ENCODE assay signal across 1 cellular context in the genomic region with DNA sequence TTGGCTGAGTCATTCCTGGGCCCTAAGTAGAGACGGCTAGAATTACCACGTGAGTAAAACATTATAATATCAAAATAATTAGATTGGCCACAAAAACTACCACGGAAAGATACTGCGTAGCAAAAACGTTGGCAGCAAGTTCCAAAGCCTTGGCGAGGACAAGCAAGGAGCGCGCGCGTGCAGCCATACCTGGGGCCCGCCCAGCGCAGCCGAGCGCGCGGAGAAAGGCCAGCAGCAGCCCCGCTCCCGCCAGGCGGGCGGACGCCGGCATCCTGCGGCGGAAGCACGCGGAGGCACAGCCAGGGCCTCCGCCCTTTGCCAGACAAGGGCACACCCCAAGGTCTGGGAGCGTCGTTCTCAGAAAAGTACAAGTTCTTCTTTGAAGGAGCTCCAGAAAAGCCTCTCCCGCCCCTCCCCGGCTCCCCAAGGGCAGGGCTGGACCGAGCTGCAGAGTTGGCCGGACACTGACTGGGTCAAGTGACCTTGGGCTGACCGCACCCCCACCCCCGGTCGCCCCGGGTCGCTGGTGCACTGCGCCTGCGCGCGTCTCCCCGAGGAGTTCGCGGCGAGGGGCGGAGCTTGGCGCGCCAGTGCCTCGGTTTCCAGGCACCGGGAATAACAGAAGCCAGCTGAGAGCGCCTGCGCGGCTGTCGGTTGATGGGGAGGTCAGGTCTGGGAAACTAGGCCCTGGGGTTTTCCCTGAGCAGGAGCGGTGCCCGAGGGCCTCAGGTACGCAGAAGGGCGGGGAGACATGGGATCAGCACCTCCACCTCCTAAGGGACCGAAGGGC.
A peak's percentile ranks its signal among the peaks of the same experiment; 100 is the strongest.
TF ChIP-seq lines count a peak whose summit lies in the region.

A gene with protein sequence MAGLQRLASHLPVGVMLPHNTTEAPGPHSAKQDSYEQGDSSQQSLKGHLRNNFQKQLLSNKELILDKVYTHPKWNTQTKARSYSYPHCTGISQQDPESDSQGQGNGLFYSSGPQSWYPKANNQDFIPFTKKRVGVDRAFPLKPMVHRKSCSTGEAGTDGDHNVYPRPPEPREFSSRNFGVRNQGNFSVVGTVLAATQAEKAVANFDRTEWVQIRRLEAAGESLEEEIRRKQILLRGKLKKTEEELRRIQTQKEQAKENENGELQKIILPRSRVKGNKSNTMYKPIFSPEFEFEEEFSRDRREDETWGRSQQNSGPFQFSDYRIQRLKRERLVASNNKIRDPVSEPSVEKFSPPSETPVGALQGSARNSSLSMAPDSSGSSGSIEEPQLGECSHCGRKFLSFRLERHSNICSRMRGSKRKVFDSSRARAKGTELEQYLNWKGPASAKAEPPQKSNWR (plus strand): TSS at position 621 of the 790 bp plus-strand sequence. CDS start 933 bp downstream, outside the sequence.

TF ChIP-seq in K562, 482 proteins besides CTCF, POLR2A, EP300 and RAD21 (continued from another document and continues in another):
- TF ChIP-seq CTCFL (IDR thresholded peaks at IDR 0.05; ENCODE audit: borderline replicate concordance, insufficient read depth, low read depth, low read length, poor library complexity, severe bottlenecking) (no peak), SRSF9 (IDR thresholded peaks at IDR 0.05; ENCODE audit: borderline replicate concordance, low read depth, low read length) (no peak), PREB (CRISPR knock-in tag; IDR thresholded peaks at IDR 0.05) (no peak), ZNF77 (CRISPR knock-in tag; IDR thresholded peaks at IDR 0.05) (no peak), CGGBP1 (CRISPR knock-in tag; IDR thresholded peaks at IDR 0.05) (no peak), HIVEP1 (CRISPR knock-in tag; IDR thresholded peaks at IDR 0.05) (no peak), POLR3A (IDR thresholded peaks at IDR 0.05; ENCODE audit: borderline replicate concordance, extremely low read depth, insufficient read depth, insufficient read length) (no peak), ZNF316 (IDR thresholded peaks at IDR 0.05) (peak; percentile 91), CBX5 (IDR thresholded peaks at IDR 0.05; ENCODE audit: borderline replicate concordance, low read depth) (no peak), XRCC3 (IDR thresholded peaks at IDR 0.05) (no peak), RBM39 (optimal IDR thresholded peaks at IDR 0.05; ENCODE audit: low read depth, low read length) (no peak), POLR2AphosphoS5 (IDR thresholded peaks at IDR 0.05; ENCODE audit: control insufficient read depth, insufficient read depth, low read depth, low read length) (peak; percentile 48; the same call in 1 of the 2 replicates), KAT7 (CRISPR knock-in tag; IDR thresholded peaks at IDR 0.05; ENCODE audit: borderline replicate concordance) (peak; percentile 64; the same call in 1 of the 2 replicates), ESRRA (IDR thresholded peaks at IDR 0.05; ENCODE audit: borderline replicate concordance, low read depth) (peak; percentile 100), PYGO2 (tag; IDR thresholded peaks at IDR 0.05) (no peak), ZC3H11A (IDR thresholded peaks at IDR 0.05; ENCODE audit: low read depth, low read length) (no peak), SMAD4 (CRISPR knock-in tag; conservative IDR thresholded peaks at IDR 0.05) (peak; percentile 98), MEF2A (IDR thresholded peaks at IDR 0.05; ENCODE audit: control insufficient read depth, low read depth, low read length) (no peak), SIN3B (IDR thresholded peaks at IDR 0.05; ENCODE audit: low read depth) (no peak), U2AF2 (optimal IDR thresholded peaks at IDR 0.05; ENCODE audit: low read depth, low read length) (no peak), CBFA2T2 (conservative IDR thresholded peaks at IDR 0.05) (no peak), ZNF583 (CRISPR knock-in tag; IDR thresholded peaks at IDR 0.05) (no peak), ZSCAN32 (CRISPR knock-in tag; IDR thresholded peaks at IDR 0.05) (no peak), ZKSCAN1 (IDR thresholded peaks at IDR 0.05; ENCODE audit: low read depth, low read length) (0 out of 2 replicates have a peak, but pooled peaks have one; percentile 31), HNRNPLL (IDR thresholded peaks at IDR 0.05; ENCODE audit: low read depth, low read length, poor library complexity, severe bottlenecking) (peak; percentile 38), PCBP2 (IDR thresholded peaks at IDR 0.05; ENCODE audit: low read depth, low read length, poor library complexity, severe bottlenecking) (no peak), ZNF408 (CRISPR knock-in tag; IDR thresholded peaks at IDR 0.05; ENCODE audit: low read depth) (no peak), YBX1 (IDR thresholded peaks at IDR 0.05) (no peak), MLLT1 (IDR thresholded peaks at IDR 0.05) (no peak), YY1 (IDR thresholded peaks at IDR 0.05; ENCODE audit: borderline replicate concordance in 1 of 3, control insufficient read depth in 1 of 3, extremely low read depth in 1 of 3, insufficient read depth in 3 of 3, insufficient read length in 1 of 3, insufficient replicate concordance in 2 of 3, low read depth in 1 of 3, low read length in 2 of 3) (peak in 2 of 3 experiments; percentile 77 to 87), ZNF444 (CRISPR knock-in tag; IDR thresholded peaks at IDR 0.05) (no peak), NFATC3 (IDR thresholded peaks at IDR 0.05) (no peak), CBX1 (IDR thresholded peaks at IDR 0.05; ENCODE audit: low read depth) (peak; percentile 66; the same call in 1 of the 2 replicates), NR1H2 (CRISPR knock-in tag; IDR thresholded peaks at IDR 0.05) (no peak)
- TF ChIP-seq, protein P1, sequence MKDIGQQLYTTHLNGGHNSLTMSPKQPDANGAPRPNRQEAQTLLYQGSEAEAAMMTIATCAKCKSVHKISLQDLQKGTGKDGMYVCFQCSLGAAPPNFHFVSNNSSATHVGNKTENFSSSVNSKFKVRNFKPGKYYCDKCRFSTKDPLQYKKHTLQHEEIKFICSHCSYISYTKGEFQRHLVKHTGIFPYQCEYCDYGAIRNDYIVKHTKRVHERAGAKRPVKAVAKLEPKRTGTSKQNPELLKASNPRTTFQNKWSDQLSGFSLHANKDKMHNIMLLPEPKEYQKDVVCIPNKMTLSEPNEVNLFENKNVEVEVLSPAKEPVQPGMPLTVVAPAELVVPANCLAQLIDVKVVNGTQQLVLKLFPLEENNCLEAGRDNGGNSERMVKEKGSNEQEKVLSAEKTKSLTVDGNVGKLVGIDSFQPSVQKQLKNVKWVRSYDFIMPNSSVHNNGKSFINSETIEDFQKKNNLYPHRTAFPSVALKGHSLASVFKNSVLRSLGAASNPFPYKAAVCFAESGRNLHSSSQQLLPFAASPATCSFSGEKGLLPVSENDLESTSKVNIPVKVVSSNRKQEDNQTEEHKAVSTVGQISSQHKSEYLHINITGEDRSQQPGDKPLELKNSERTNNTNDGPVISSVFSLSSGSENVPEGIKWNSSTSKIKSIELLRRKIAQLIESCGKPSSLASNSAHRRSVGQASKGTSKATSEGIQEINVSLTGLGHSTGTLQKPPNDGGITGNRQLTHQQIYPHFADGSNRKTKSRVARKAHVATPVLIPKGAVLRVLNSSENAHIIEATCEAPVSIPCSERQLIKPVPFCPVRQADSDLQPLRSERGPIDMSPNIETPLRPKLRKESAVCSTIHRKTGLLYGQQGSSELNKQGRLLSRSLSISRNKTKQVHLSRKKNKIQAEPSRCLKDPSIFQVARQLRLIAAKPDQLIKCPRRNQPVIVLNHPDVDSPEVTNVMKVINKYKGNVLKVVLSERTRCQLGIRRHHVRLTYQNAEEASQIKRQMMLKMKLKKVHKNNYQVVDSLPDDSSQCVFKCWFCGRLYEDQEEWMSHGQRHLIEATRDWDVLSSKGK (CRISPR knock-in tag; IDR thresholded peaks at IDR 0.05), result no peak
- TF ChIP-seq, protein P2, sequence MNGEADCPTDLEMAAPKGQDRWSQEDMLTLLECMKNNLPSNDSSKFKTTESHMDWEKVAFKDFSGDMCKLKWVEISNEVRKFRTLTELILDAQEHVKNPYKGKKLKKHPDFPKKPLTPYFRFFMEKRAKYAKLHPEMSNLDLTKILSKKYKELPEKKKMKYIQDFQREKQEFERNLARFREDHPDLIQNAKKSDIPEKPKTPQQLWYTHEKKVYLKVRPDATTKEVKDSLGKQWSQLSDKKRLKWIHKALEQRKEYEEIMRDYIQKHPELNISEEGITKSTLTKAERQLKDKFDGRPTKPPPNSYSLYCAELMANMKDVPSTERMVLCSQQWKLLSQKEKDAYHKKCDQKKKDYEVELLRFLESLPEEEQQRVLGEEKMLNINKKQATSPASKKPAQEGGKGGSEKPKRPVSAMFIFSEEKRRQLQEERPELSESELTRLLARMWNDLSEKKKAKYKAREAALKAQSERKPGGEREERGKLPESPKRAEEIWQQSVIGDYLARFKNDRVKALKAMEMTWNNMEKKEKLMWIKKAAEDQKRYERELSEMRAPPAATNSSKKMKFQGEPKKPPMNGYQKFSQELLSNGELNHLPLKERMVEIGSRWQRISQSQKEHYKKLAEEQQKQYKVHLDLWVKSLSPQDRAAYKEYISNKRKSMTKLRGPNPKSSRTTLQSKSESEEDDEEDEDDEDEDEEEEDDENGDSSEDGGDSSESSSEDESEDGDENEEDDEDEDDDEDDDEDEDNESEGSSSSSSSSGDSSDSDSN (IDR thresholded peaks at IDR 0.05; ENCODE audit: borderline replicate concordance in 1 of 2, low read depth in 2 of 2, low read length in 2 of 2), result peak; percentile 53 to 77; a peak in 2 of 4 replicates
- TF ChIP-seq, protein P3, sequence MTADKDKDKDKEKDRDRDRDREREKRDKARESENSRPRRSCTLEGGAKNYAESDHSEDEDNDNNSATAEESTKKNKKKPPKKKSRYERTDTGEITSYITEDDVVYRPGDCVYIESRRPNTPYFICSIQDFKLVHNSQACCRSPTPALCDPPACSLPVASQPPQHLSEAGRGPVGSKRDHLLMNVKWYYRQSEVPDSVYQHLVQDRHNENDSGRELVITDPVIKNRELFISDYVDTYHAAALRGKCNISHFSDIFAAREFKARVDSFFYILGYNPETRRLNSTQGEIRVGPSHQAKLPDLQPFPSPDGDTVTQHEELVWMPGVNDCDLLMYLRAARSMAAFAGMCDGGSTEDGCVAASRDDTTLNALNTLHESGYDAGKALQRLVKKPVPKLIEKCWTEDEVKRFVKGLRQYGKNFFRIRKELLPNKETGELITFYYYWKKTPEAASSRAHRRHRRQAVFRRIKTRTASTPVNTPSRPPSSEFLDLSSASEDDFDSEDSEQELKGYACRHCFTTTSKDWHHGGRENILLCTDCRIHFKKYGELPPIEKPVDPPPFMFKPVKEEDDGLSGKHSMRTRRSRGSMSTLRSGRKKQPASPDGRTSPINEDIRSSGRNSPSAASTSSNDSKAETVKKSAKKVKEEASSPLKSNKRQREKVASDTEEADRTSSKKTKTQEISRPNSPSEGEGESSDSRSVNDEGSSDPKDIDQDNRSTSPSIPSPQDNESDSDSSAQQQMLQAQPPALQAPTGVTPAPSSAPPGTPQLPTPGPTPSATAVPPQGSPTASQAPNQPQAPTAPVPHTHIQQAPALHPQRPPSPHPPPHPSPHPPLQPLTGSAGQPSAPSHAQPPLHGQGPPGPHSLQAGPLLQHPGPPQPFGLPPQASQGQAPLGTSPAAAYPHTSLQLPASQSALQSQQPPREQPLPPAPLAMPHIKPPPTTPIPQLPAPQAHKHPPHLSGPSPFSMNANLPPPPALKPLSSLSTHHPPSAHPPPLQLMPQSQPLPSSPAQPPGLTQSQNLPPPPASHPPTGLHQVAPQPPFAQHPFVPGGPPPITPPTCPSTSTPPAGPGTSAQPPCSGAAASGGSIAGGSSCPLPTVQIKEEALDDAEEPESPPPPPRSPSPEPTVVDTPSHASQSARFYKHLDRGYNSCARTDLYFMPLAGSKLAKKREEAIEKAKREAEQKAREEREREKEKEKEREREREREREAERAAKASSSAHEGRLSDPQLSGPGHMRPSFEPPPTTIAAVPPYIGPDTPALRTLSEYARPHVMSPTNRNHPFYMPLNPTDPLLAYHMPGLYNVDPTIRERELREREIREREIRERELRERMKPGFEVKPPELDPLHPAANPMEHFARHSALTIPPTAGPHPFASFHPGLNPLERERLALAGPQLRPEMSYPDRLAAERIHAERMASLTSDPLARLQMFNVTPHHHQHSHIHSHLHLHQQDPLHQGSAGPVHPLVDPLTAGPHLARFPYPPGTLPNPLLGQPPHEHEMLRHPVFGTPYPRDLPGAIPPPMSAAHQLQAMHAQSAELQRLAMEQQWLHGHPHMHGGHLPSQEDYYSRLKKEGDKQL (CRISPR knock-in tag; IDR thresholded peaks at IDR 0.05; ENCODE audit: borderline replicate concordance), result no peak
- TF ChIP-seq, protein P4, sequence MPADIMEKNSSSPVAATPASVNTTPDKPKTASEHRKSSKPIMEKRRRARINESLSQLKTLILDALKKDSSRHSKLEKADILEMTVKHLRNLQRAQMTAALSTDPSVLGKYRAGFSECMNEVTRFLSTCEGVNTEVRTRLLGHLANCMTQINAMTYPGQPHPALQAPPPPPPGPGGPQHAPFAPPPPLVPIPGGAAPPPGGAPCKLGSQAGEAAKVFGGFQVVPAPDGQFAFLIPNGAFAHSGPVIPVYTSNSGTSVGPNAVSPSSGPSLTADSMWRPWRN (IDR thresholded peaks at IDR 0.05; ENCODE audit: low read depth), result no peak
